8 cellular contexts compared by ENCODE assay signal in the genomic region with DNA sequence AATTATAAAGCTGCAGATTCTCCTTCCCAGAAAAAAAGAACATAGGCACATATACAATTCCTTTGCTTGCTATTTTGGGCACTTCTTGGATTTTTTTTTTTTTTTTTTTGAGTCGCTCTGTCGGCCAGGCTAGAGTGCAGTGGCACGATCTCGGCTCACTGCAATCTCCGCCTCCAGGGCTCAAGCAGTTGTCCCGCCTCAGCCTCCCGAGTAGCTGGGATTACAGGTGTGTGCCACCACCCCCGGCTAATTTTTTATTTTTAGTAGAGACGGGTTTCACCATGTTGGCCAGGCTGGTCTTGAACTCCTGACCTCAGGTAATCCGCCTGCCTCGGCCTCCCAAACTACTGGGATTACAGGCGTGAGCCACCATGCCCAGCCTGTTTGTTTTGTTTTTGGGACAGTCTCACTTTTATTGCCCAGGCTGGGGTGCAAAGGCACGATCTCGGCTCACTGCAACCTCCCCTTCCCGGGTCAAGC. TPM values are rescaled to one million over a fixed set of nuclear protein-coding genes. Genes with fewer than 3 reads are reported as not detected.
DNase-seq lines count a peak whose midpoint lies in the region; ATAC-seq and TF ChIP-seq lines count a peak whose summit lies in the region.
"Not testable (repeated sequence)": the region's sequence is repeated elsewhere in the genome, so short reads cannot be mapped to it uniquely, and the experiment has no call there.

No MANE protein-coding gene starts in this region.

- not testable (repeated sequence) for H3K4me1 ChIP-seq in BE2C
- peaks cover 22% of the 10 kb centered on the region for H3K4me1 ChIP-seq in HUES64 (ENCODE audit: insufficient read depth, low read length)
- peaks cover 15% of the 10 kb centered on the region for H3K4me1 ChIP-seq in endocrine pancreas (ENCODE audit: control insufficient read depth, insufficient read depth, low read length)
- peaks cover 8 to 29% (median 25%) of the 10 kb centered on the region in 4 donors for H3K4me1 ChIP-seq in liver (ENCODE audit: control insufficient read depth in 4 of 4, insufficient read depth in 4 of 4, low read length in 3 of 4)
- H3K4me1 ChIP-seq in suprapubic skin = peaks cover 31% of the 10 kb centered on the region

- H3K27ac Mint-ChIP-seq in T-cell = peak overlapping the region; percentile 90 to 97
- peak overlapping the region; percentile 99 for H3K27ac Mint-ChIP-seq in activated naive CD8-positive, alpha-beta T cell
- H3K27ac Mint-ChIP-seq in osteocyte (ENCODE audit: unreplicated experiment) = peak overlapping the region; percentile 99

- peak overlapping the region; percentile 52 to 98 (median 96) for H3K4me3 Mint-ChIP-seq in T-cell
- H3K4me3 Mint-ChIP-seq in activated naive CD8-positive, alpha-beta T cell = peak overlapping the region; percentile 99
- peak overlapping the region; percentile 98 for H3K4me3 Mint-ChIP-seq in osteocyte (ENCODE audit: unreplicated experiment)

- TF ChIP-seq CTCF in BE2C (IDR thresholded peaks at IDR 0.05; ENCODE audit: low read depth, low read length); liver (IDR thresholded peaks at IDR 0.05; ENCODE audit: low read depth, low read length, missing input control); osteocyte (IDR thresholded peaks at IDR 0.05); suprapubic skin (IDR thresholded peaks at IDR 0.05): not testable (repeated sequence)

- peaks cover 46% of the 10 kb centered on the region for H3K36me3 ChIP-seq in BE2C
- H3K36me3 ChIP-seq in HUES64 (ENCODE audit: insufficient read depth, low read length) = peaks cover 64% of the 10 kb centered on the region
- not testable (repeated sequence) for H3K36me3 ChIP-seq in endocrine pancreas (ENCODE audit: control insufficient read depth, insufficient read depth, low read length); liver (ENCODE audit: control insufficient read depth in 4 of 4, insufficient read depth in 3 of 4, low read depth in 1 of 4, low read length in 3 of 4); suprapubic skin

- ATAC-seq in T-cell (replicated peaks in 1 of 4) = not testable (repeated sequence)

- CTCF ChIA-PET in T-cell (lab: Charles Lee) = interaction anchor here (1.0 to 1.9 kb wide), 6 partner anchors 28 to 279 kb away, joined by 3 to 5 read pairs (median 4); a partner anchor contains a TSS

- not testable (repeated sequence) for H3K27me3 ChIP-seq in BE2C; HUES64 (ENCODE audit: insufficient read depth, low read length); endocrine pancreas (ENCODE audit: control insufficient read depth, insufficient read depth, low read length); liver (ENCODE audit: control insufficient read depth in 4 of 4, insufficient read depth in 4 of 4, low read length in 3 of 4); suprapubic skin

- peak overlapping the region; percentile 100 for H3K4me3 ChIP-seq in BE2C (ENCODE audit: low read depth, low read length)
- H3K4me3 ChIP-seq in HUES64 (ENCODE audit: low read length) = peak overlapping the region; percentile 85
- H3K4me3 ChIP-seq in endocrine pancreas (ENCODE audit: control insufficient read depth, insufficient read depth, low read length) = peak overlapping the region; percentile 78
- H3K4me3 ChIP-seq in liver (ENCODE audit: low read depth in 1 of 3, low read length in 3 of 3) = not testable (repeated sequence)
- H3K4me3 ChIP-seq in suprapubic skin = peak overlapping the region; percentile 82

- not testable (repeated sequence) for H3K9ac ChIP-seq in HUES64 (ENCODE audit: low read depth, low read length); endocrine pancreas (ENCODE audit: control insufficient read depth, insufficient read depth, low read length)
- peak overlapping the region in 1 of 2 donors; percentile 90 for H3K9ac ChIP-seq in liver (ENCODE audit: low read depth in 1 of 2, low read length in 2 of 2)

- H3K4me1 Mint-ChIP-seq in T-cell = peaks cover 39 to 50% (median 44%) of the 10 kb centered on the region in 3 donors
- peaks cover 35% of the 10 kb centered on the region for H3K4me1 Mint-ChIP-seq in activated naive CD8-positive, alpha-beta T cell (ENCODE audit: low read depth)
- peaks cover 36% of the 10 kb centered on the region for H3K4me1 Mint-ChIP-seq in osteocyte (ENCODE audit: unreplicated experiment)

- peaks cover 24% of the 10 kb centered on the region for H3K36me3 Mint-ChIP-seq in T-cell
- peaks cover 22% of the 10 kb centered on the region for H3K36me3 Mint-ChIP-seq in activated naive CD8-positive, alpha-beta T cell
- H3K36me3 Mint-ChIP-seq in osteocyte (ENCODE audit: unreplicated experiment) = not testable (repeated sequence)

- POLR2A ChIA-PET in T-cell (lab: Charles Lee) = interaction anchor here (0.5 to 1.4 kb wide), 6 partner anchors 24 to 503 kb away, joined by 3 to 14 read pairs (median 6); a partner anchor contains a TSS

- not testable (repeated sequence) for TF ChIP-seq EP300 in suprapubic skin (IDR thresholded peaks at IDR 0.05)

- not testable (repeated sequence) for H3K9me3 ChIP-seq in BE2C; HUES64 (ENCODE audit: insufficient read depth, low read depth, low read length); endocrine pancreas (ENCODE audit: control insufficient read depth, low read length); liver (ENCODE audit: control insufficient read depth in 4 of 4, low read length in 3 of 4); suprapubic skin

- H3K27ac ChIP-seq in HUES64 (ENCODE audit: low read depth, low read length) = not testable (repeated sequence)
- peak overlapping the region; percentile 89 to 92 for H3K27ac ChIP-seq in liver (ENCODE audit: low read depth in 1 of 2, low read length in 2 of 2)
- peak overlapping the region; percentile 98 for H3K27ac ChIP-seq in suprapubic skin

- not testable (repeated sequence) for H3K27me3 Mint-ChIP-seq in T-cell; activated naive CD8-positive, alpha-beta T cell; osteocyte (ENCODE audit: unreplicated experiment)

- not testable (repeated sequence) for TF ChIP-seq POLR2A in suprapubic skin (IDR thresholded peaks at IDR 0.05)

- DNase-seq in BE2C; T-cell; suprapubic skin (ENCODE audit: low spot score in 2 of 2): not testable (repeated sequence)
- DNase-seq in osteocyte (ENCODE audit: extremely low spot score, unreplicated experiment) = peak; percentile 54

- WGBS in HUES64 = 93% methylated on average over 15 of the region's 15 CpGs
- WGBS in liver = 90% methylated on average over 15 of the region's 15 CpGs
- WGBS in suprapubic skin = 92% methylated on average over 15 of the region's 15 CpGs

- H3K9me3 Mint-ChIP-seq in T-cell; activated naive CD8-positive, alpha-beta T cell (ENCODE audit: low read depth); osteocyte (ENCODE audit: unreplicated experiment): not testable (repeated sequence)

- TF ChIP-seq RAD21 in liver (IDR thresholded peaks at IDR 0.05) = not testable (repeated sequence)

RNA-seq across cellular contexts. Expression of a gene that starts 1.1 kb away (rescaled TPM):
- polyA plus RNA-seq in BE2C (2012; ENCODE audit: insufficient read depth, insufficient read length, low read depth) = 1,068 TPM
- 1,225 TPM for polyA plus RNA-seq in HUES64 (2013, experiment 1 of 2)
- polyA plus RNA-seq in HUES64 (2013, experiment 2 of 2) = 1,552 TPM
- total RNA-seq in T-cell (1,000 to 10,000 TPM; 1,098 to 1,258 (median 1,167) TPM), liver (100 to 1,000 TPM; 365 to 695 TPM), osteocyte (767 and 791 TPM in 2 replicates), suprapubic skin (1,000 to 10,000 TPM; 1,068 to 1,481 (median 1,369) TPM)
- 100 to 1,000 TPM; 370 to 543 TPM for polyA plus RNA-seq in liver

RNA-seq across cellular contexts. Expression of a gene that starts 25.9 kb away (rescaled TPM):
- 4.0 TPM for polyA plus RNA-seq in BE2C (2012; ENCODE audit: insufficient read depth, insufficient read length, low read depth)
- 60.6 TPM for polyA plus RNA-seq in HUES64 (2013, experiment 1 of 2)
- polyA plus RNA-seq in HUES64 (2013, experiment 2 of 2) = 62.6 TPM
- 10 to 100 TPM; 17.3 to 25.2 (median 22.2) TPM for total RNA-seq in T-cell
- 10 to 100 TPM in 1 of 2 donors, 1 to 10 TPM in 1; 7.2 to 24.8 TPM for total RNA-seq in liver
- 1 to 10 TPM; 2.7 to 3.7 TPM for polyA plus RNA-seq in liver
- 5.6 and 6.2 TPM in 2 replicates for total RNA-seq in osteocyte
- total RNA-seq in suprapubic skin = 10 to 100 TPM in 2 of 4 donors, 1 to 10 TPM in 2; 9.1 to 12.4 (median 10.3) TPM

RNA-seq across cellular contexts. Expression of a gene that starts 36.9 kb away (rescaled TPM):
- 5.7 TPM for polyA plus RNA-seq in BE2C (2012; ENCODE audit: insufficient read depth, insufficient read length, low read depth)
- polyA plus RNA-seq in HUES64 (2013, experiment 1 of 2) = 2.4 TPM
- polyA plus RNA-seq in HUES64 (2013, experiment 2 of 2) = 2.5 TPM
- total RNA-seq in T-cell (1 to 10 TPM in 3 of 5 donors, under 1 TPM in 2; 0.40 to 1.8 (median 1.1) TPM), liver (1,000 to 10,000 TPM in 1 of 2 donors, 1 to 10 TPM in 1; 3.0 to 1,013 TPM), osteocyte (1.1 and 1.3 TPM in 2 replicates), suprapubic skin (1 to 10 TPM in 1 of 4 donors, under 1 TPM in 3; 0.38 to 2.4 (median 0.61) TPM)
- polyA plus RNA-seq in liver = 100 to 1,000 TPM; 662 to 748 TPM

RNA-seq across cellular contexts. Expression of a gene that starts 38.2 kb away (rescaled TPM):
- 219 TPM for polyA plus RNA-seq in BE2C (2012; ENCODE audit: insufficient read depth, insufficient read length, low read depth)
- polyA plus RNA-seq in HUES64 (2013, experiment 1 of 2) = 371 TPM
- polyA plus RNA-seq in HUES64 (2013, experiment 2 of 2) = 392 TPM
- 100 to 1,000 TPM; 121 to 155 (median 145) TPM for total RNA-seq in T-cell
- total RNA-seq in liver = 10 to 100 TPM; 65.0 to 87.2 TPM
- polyA plus RNA-seq in liver = 10 to 100 TPM; 75.4 to 94.1 TPM
- 136 and 140 TPM in 2 replicates for total RNA-seq in osteocyte
- total RNA-seq in suprapubic skin = 10 to 100 TPM; 51.7 to 71.2 (median 69.9) TPM
